In genomic region chr13:74751739-74752138, GRCh38 we compare ENCODE assay signal across 26 cellular contexts.
DNase-seq lines count a peak whose midpoint lies in the region; FAIRE-seq lines count a peak whose summit lies in the region.
"Had no signal": no experiment of that assay in that cellular context is flagged by ENCODE, and none has a peak within 500 bp of the region (broad histone marks: within the 10 kb centered on the region; RNA-seq: fewer than 3 reads in every experiment).

No MANE protein-coding gene starts in this region.

- no peak for FAIRE-seq in frontal cortex (lab: Jason Lieb, UNC)
- FAIRE-seq: A549, GM12892, kidney had no signal

- peak; percentile 4 for DNase-seq in NCI-H2107 (lab: John Stamatoyannopoulos, UW)
- no peak for DNase-seq in NCI-H2107 treated with DMSO at 0.1 percent for 48 hours (lab: John Stamatoyannopoulos, UW; ENCODE audit: unreplicated experiment)
- peak; percentile 52 to 99 (median 97) for DNase-seq in NCI-H1417 (lab: John Stamatoyannopoulos, UW)
- peak; percentile 98 for DNase-seq in NCI-H82 (lab: John Stamatoyannopoulos, UW)
- DNase-seq in smooth muscle cell of the brain vasculature (ENCODE audit: low read depth, low spot score): peak; percentile 40
- DNase-seq in EL: no peak
- no peak for DNase-seq in H4 (ENCODE audit: low spot score)
- no peak for DNase-seq in frontal cortex (ENCODE audit: low spot score in 2 of 2)
- DNase-seq: activated CD4-positive, alpha-beta T cell treated with anti-CD3 and anti-CD28 coated beads for 4 hours; activated CD8-positive, alpha-beta T cell treated with anti-CD3 and anti-CD28 coated beads, Interleukin-2, amount 10 ng/mL, durations not matched to agents 7 days and 5 days; activated naive CD4-positive, alpha-beta T cell treated with anti-CD3 and anti-CD28 coated beads, Interleukin-2, amount 50 U/mL, for 16 hours; CD8-positive, alpha-beta T cell; cerebellar nuclear complex; DMS 273 treated with DMSO at 0.1 percent for 48 hours; foreskin fibroblast; head of caudate nucleus; IMR-90; kidney; left ventricle myocardium superior; MV-4-11; NCI-H2029 treated with DMSO at 0.1 percent for 48 hours; PC-3; stimulated activated naive CD4-positive, alpha-beta T cell; upper lobe of right lung had no signal

Comparison
In these comparisons a context has a peak if more than half of its experiments do, and no peak if none do; other contexts are left out.
1. DNase-seq: peak in NCI-H2107 (single experiment), NCI-H1417 (3 of 3), NCI-H82 (single experiment) and smooth muscle cell of the brain vasculature (single experiment); none in NCI-H2107 treated with DMSO at 0.1 percent for 48 hours (single experiment), EL (single experiment), H4 (single experiment) and frontal cortex (0 of 2).